ENCODE assay signal across 2 cellular contexts in genomic region chr16:84928679-84929420, GRCh38.
A peak's percentile ranks its signal among the peaks of the same experiment; 100 is the strongest.
TF ChIP-seq lines count a peak whose summit lies in the region.

No MANE protein-coding gene starts in this region.

TF ChIP-seq in K562, 482 proteins besides CTCF, POLR2A, EP300 and RAD21 (continued from another document and continues in another):
- no peak for TF ChIP-seq ZNF280A (IDR thresholded peaks at IDR 0.05; ENCODE audit: low read depth, partially characterized antibody)
- TF ChIP-seq, protein P1, sequence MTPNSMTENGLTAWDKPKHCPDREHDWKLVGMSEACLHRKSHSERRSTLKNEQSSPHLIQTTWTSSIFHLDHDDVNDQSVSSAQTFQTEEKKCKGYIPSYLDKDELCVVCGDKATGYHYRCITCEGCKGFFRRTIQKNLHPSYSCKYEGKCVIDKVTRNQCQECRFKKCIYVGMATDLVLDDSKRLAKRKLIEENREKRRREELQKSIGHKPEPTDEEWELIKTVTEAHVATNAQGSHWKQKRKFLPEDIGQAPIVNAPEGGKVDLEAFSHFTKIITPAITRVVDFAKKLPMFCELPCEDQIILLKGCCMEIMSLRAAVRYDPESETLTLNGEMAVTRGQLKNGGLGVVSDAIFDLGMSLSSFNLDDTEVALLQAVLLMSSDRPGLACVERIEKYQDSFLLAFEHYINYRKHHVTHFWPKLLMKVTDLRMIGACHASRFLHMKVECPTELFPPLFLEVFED (CRISPR knock-in tag; conservative IDR thresholded peaks at IDR 0.05): no peak
- TF ChIP-seq NFIC (IDR thresholded peaks at IDR 0.05): peak; percentile 89
- no peak for TF ChIP-seq RHOXF2B (CRISPR knock-in tag; conservative IDR thresholded peaks at IDR 0.05)
- no peak for TF ChIP-seq TAF9B (IDR thresholded peaks at IDR 0.05; ENCODE audit: partially characterized antibody)
- 0 out of 2 replicates have a peak, but pooled peaks have one; percentile 17 for TF ChIP-seq MAFG (tag; conservative IDR thresholded peaks at IDR 0.05)
- TF ChIP-seq, protein P2, sequence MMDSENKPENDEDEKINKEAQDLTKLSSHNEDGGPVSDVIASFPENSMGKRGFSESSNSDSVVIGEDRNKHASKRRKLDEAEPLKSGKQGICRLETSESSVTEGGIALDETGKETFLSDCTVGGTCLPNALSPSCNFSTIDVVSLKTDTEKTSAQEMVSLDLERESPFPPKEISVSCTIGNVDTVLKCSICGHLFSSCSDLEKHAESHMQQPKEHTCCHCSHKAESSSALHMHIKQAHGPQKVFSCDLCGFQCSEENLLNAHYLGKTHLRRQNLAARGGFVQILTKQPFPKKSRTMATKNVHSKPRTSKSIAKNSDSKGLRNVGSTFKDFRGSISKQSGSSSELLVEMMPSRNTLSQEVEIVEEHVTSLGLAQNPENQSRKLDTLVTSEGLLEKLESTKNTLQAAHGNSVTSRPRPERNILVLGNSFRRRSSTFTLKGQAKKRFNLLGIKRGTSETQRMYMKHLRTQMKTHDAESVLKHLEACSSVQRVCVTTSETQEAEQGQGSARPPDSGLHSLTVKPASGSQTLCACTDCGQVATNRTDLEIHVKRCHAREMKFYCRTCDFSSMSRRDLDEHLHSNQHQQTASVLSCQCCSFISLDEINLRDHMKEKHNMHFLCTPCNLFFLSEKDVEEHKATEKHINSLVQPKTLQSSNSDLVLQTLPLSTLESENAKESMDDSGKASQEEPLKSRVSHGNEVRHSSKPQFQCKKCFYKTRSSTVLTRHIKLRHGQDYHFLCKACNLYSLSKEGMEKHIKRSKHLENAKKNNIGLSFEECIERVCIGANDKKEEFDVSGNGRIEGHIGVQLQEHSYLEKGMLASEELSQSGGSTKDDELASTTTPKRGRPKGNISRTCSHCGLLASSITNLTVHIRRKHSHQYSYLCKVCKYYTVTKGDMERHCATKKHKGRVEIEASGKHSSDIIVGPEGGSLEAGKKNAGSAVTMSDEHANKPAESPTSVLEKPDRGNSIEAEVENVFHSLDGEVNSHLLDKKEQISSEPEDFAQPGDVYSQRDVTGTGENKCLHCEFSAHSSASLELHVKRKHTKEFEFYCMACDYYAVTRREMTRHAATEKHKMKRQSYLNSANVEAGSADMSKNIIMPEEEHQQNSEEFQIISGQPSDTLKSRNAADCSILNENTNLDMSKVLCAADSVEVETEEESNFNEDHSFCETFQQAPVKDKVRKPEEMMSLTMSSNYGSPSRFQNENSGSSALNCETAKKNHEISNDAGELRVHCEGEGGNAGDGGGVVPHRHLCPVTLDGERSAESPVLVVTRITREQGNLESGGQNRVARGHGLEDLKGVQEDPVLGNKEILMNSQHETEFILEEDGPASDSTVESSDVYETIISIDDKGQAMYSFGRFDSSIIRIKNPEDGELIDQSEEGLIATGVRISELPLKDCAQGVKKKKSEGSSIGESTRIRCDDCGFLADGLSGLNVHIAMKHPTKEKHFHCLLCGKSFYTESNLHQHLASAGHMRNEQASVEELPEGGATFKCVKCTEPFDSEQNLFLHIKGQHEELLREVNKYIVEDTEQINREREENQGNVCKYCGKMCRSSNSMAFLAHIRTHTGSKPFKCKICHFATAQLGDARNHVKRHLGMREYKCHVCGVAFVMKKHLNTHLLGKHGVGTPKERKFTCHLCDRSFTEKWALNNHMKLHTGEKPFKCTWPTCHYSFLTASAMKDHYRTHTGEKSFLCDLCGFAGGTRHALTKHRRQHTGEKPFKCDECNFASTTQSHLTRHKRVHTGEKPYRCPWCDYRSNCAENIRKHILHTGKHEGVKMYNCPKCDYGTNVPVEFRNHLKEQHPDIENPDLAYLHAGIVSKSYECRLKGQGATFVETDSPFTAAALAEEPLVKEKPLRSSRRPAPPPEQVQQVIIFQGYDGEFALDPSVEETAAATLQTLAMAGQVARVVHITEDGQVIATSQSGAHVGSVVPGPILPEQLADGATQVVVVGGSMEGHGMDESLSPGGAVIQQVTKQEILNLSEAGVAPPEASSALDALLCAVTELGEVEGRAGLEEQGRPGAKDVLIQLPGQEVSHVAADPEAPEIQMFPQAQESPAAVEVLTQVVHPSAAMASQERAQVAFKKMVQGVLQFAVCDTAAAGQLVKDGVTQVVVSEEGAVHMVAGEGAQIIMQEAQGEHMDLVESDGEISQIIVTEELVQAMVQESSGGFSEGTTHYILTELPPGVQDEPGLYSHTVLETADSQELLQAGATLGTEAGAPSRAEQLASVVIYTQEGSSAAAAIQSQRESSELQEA (IDR thresholded peaks at IDR 0.05; ENCODE audit: low read depth): no peak
- no peak for TF ChIP-seq FOXJ3 (CRISPR knock-in tag; IDR thresholded peaks at IDR 0.05)
- no peak for TF ChIP-seq BCL6 (CRISPR knock-in tag; IDR thresholded peaks at IDR 0.05)
- no peak for TF ChIP-seq TCFL5 (CRISPR knock-in tag; conservative IDR thresholded peaks at IDR 0.05)
- TF ChIP-seq TAL1 (IDR thresholded peaks at IDR 0.05): no peak
- TF ChIP-seq RBM14 (IDR thresholded peaks at IDR 0.05; ENCODE audit: borderline replicate concordance, insufficient read depth, low read depth, low read length): no peak
- no peak for TF ChIP-seq TOE1 (IDR thresholded peaks at IDR 0.05; ENCODE audit: borderline replicate concordance)
- TF ChIP-seq TOE1 (CRISPR knock-in tag; IDR thresholded peaks at IDR 0.05; ENCODE audit: borderline replicate concordance, low read depth): no peak
- no peak for TF ChIP-seq FOXK1 (CRISPR knock-in tag; IDR thresholded peaks at IDR 0.05; ENCODE audit: borderline replicate concordance)
- no peak for TF ChIP-seq HNRNPL (IDR thresholded peaks at IDR 0.05; ENCODE audit: low read depth, low read length)
- no peak for TF ChIP-seq POLR2AphosphoS5 (IDR thresholded peaks at IDR 0.05; ENCODE audit: control insufficient read depth, insufficient read depth, low read depth, low read length)
- no peak for TF ChIP-seq RUNX1 (IDR thresholded peaks at IDR 0.05; ENCODE audit: low read depth)
- TF ChIP-seq SRF (CRISPR knock-in tag; IDR thresholded peaks at IDR 0.05): no peak; a peak in 1 of 4 replicates
- TF ChIP-seq SMARCE1 (IDR thresholded peaks at IDR 0.05): no peak
- TF ChIP-seq GTF2E2 (tag; IDR thresholded peaks at IDR 0.05): no peak

TF ChIP-seq in HEK293T, 16 proteins besides CTCF, POLR2A, EP300 and RAD21 (continued from another document):
- no peak for TF ChIP-seq ZNF384 (IDR thresholded peaks at IDR 0.05)
- TF ChIP-seq ELF4 (IDR thresholded peaks at IDR 0.05): no peak
- no peak for TF ChIP-seq PKNOX1 (IDR thresholded peaks at IDR 0.05)
- no peak for TF ChIP-seq HDGF (IDR thresholded peaks at IDR 0.05; ENCODE audit: borderline replicate concordance)
- no peak for TF ChIP-seq FOXK2 (IDR thresholded peaks at IDR 0.05)
- no peak for TF ChIP-seq ARNT (IDR thresholded peaks at IDR 0.05)
